ENCODE assay signal across 11 cellular contexts in the genomic region with DNA sequence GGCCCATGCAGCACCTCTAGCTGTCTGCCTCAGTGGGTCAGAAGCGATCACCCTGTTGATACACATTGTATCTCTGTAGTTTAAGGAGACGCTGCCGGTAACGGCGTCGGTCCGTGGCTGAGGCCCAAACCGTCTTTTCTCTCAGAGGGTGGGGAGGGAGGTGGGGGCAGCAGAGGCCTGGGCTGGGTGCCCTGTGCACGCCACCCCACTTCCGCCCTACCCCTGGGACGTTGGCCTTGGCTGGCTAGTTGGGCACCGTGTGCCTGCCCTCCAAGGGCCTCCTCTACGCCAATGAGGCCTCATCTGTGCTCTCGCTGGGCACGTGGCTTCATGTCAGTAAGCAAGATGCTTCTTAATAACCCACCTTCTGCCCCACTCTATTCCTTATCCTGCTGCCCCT. TPM values are rescaled to one million over a fixed set of nuclear protein-coding genes. Genes with fewer than 3 reads are reported as not detected.
DNase-seq lines count a peak whose midpoint lies in the region; ATAC-seq and TF ChIP-seq lines count a peak whose summit lies in the region.
"Had no signal": no experiment of that assay in that cellular context is flagged by ENCODE, and none has a peak within 500 bp of the region (broad histone marks: within the 10 kb centered on the region; RNA-seq: fewer than 3 reads in every experiment).

No MANE protein-coding gene starts in this region.

- H4K20me1 ChIP-seq in H9 (ENCODE audit: control insufficient read depth, insufficient read depth, insufficient read length): no peaks in the 10 kb centered on the region
- H4K20me1 ChIP-seq in OCI-LY7 (ENCODE audit: insufficient read depth, low read length): no peaks in the 10 kb centered on the region

- WGBS in H9 (ENCODE audit: extremely low coverage, insufficient read length, low lambda C conversion rate): no CpG with 5 or more reads among the region's 15 CpGs
- WGBS in sigmoid colon, 2 donors: 83 to 90% methylated on average over 15 of the region's 15 CpGs

- CTCF ChIA-PET in CD8-positive, alpha-beta T cell (lab: Charles Lee): interaction anchor here (5.0 to 12.1 kb wide), 3 partner anchors 9 to 198 kb away, joined by 31 to 559 read pairs (median 187); a partner anchor contains a TSS
- CTCF ChIA-PET in OCI-LY7 (lab: Charles Lee; ENCODE audit: unreplicated experiment): no interaction called here

- no peak overlapping the region for H2BK120ac ChIP-seq in H9 (ENCODE audit: low read depth, low read length, poor library complexity, severe bottlenecking)

- H3K27ac ChIP-seq in CD8-positive, alpha-beta T cell (ENCODE audit: low read depth, low read length): no peak overlapping the region
- H3K27ac ChIP-seq in H9 (ENCODE audit: insufficient read length, low read depth, low read length): no peak overlapping the region
- peak overlapping the region in 3 of 4 donors; percentile 72 to 79 (median 75) for H3K27ac ChIP-seq in sigmoid colon
- no peak overlapping the region for H3K27ac ChIP-seq in OCI-LY7 (ENCODE audit: low read depth, low read length, poor library complexity, severe bottlenecking)
- H3K27ac ChIP-seq: cardiac muscle cell had no signal

- H2AK5ac ChIP-seq in H9 (ENCODE audit: insufficient read length, low read length): no peak overlapping the region

- no TSS peak for BruUV-seq in OCI-LY7 (replicated peaks; lab: Mats Ljungman, UMichigan)

- no peak for TF ChIP-seq CTCF in CD8-positive, alpha-beta T cell (IDR thresholded peaks at IDR 0.05)
- TF ChIP-seq CTCF in H9 (conservative IDR thresholded peaks at IDR 0.05): no peak
- no peak for TF ChIP-seq CTCF in sigmoid colon (IDR thresholded peaks at IDR 0.05)
- no peak for TF ChIP-seq CTCF in OCI-LY7 (conservative IDR thresholded peaks at IDR 0.05; ENCODE audit: low read length)

- no peak overlapping the region for H4K5ac ChIP-seq in H9 (ENCODE audit: insufficient read length, low read depth, low read length)

- H3K9ac ChIP-seq in H9 (ENCODE audit: extremely low read depth, insufficient read length, low read length): no peak overlapping the region

- intact Hi-C loops in CD8-positive, alpha-beta T cell (cut with DNase I, micrococcal nuclease): no loop called here
- intact Hi-C loops in dendritic cell treated with granulocyte-macrophage colony-stimulating factor and Interleukin-4, amounts not matched to agents 40 ng/mL and 50 ng/mL, for 4 days (cut with micrococcal nuclease): no loop called here
- intact Hi-C loops in sigmoid colon (cut with DNase I): no loop called here
- intact Hi-C loops in OCI-LY7 (cut with micrococcal nuclease; ENCODE audit: unreplicated experiment): no loop called here

- H3K79me1 ChIP-seq in H9 (ENCODE audit: insufficient read depth, low read depth, low read length, poor library complexity, severe bottlenecking): no peaks in the 10 kb centered on the region

- no peak for TF ChIP-seq POLR2A in sigmoid colon (IDR thresholded peaks at IDR 0.05)

- no peaks in the 10 kb centered on the region for H3K9me3 ChIP-seq in CD8-positive, alpha-beta T cell (ENCODE audit: low read length)
- H3K9me3 ChIP-seq in H9 (ENCODE audit: control insufficient read depth, low read depth, low read length) (no peaks in the 10 kb centered on the region), sigmoid colon (no peaks in the 10 kb centered on the region), OCI-LY7 (ENCODE audit: low read length) (no peaks in the 10 kb centered on the region)

- no peak overlapping the region for H3T11ph ChIP-seq in H9 (ENCODE audit: low read length)

- H3K27ac Mint-ChIP-seq in CD8-positive, alpha-beta T cell: peak overlapping the region; percentile 27
- H3K27ac Mint-ChIP-seq in H9: peak overlapping the region in 2 of 3 experiments; percentile 59 to 64; a peak in 2 of 7 replicates
- H3K27ac Mint-ChIP-seq in dendritic cell treated with granulocyte-macrophage colony-stimulating factor and Interleukin-4, amounts not matched to agents 40 ng/mL and 50 ng/mL, for 4 days: peak overlapping the region; percentile 92

- no peaks in the 10 kb centered on the region for H3K9me2 ChIP-seq in OCI-LY7 (ENCODE audit: insufficient read depth, low read length)

- H3K4me3 Mint-ChIP-seq in CD8-positive, alpha-beta T cell: no peak overlapping the region
- H3K4me3 Mint-ChIP-seq in H9: no peak overlapping the region
- no peak overlapping the region for H3K4me3 Mint-ChIP-seq in dendritic cell treated with granulocyte-macrophage colony-stimulating factor and Interleukin-4, amounts not matched to agents 40 ng/mL and 50 ng/mL, for 4 days

- H3K9me3 Mint-ChIP-seq in CD8-positive, alpha-beta T cell: no peaks in the 10 kb centered on the region
- H3K9me3 Mint-ChIP-seq in H9: no peaks in the 10 kb centered on the region
- no peaks in the 10 kb centered on the region for H3K9me3 Mint-ChIP-seq in dendritic cell treated with granulocyte-macrophage colony-stimulating factor and Interleukin-4, amounts not matched to agents 40 ng/mL and 50 ng/mL, for 4 days

- no peak overlapping the region for H3K56ac ChIP-seq in H9 (ENCODE audit: insufficient read length, low read depth, low read length)

- no peak overlapping the region for H2BK15ac ChIP-seq in H9 (ENCODE audit: low read depth, low read length)

- peaks cover 35% of the 10 kb centered on the region for H3K36me3 ChIP-seq in CD8-positive, alpha-beta T cell (ENCODE audit: insufficient read depth, low read length)
- H3K36me3 ChIP-seq in sigmoid colon: peaks cover 20 to 51% (median 42%) of the 10 kb centered on the region in 4 donors
- H3K36me3 ChIP-seq in OCI-LY7 (ENCODE audit: insufficient read depth, low read length): peaks cover 67% of the 10 kb centered on the region

- H3K4ac ChIP-seq in H9 (ENCODE audit: low read depth, low read length): no peak overlapping the region

- no peak overlapping the region for H2BK12ac ChIP-seq in H9 (ENCODE audit: insufficient read length, low read depth, low read length)

- peaks cover 38% of the 10 kb centered on the region for H3K4me1 Mint-ChIP-seq in CD8-positive, alpha-beta T cell (ENCODE audit: low read depth)
- H3K4me1 Mint-ChIP-seq in H9: peaks cover 4 to 23% of the 10 kb centered on the region in 2 experiments; a peak in 3 of 4 replicates
- peaks cover 99% of the 10 kb centered on the region for H3K4me1 Mint-ChIP-seq in dendritic cell treated with granulocyte-macrophage colony-stimulating factor and Interleukin-4, amounts not matched to agents 40 ng/mL and 50 ng/mL, for 4 days (ENCODE audit: low read depth)

- no peaks in the 10 kb centered on the region for H3K27me3 Mint-ChIP-seq in CD8-positive, alpha-beta T cell (ENCODE audit: low read depth)
- no peaks in the 10 kb centered on the region; the same call in 1 of the 2 replicates for H3K27me3 Mint-ChIP-seq in H9 (ENCODE audit: low read depth)
- H3K27me3 Mint-ChIP-seq in dendritic cell treated with granulocyte-macrophage colony-stimulating factor and Interleukin-4, amounts not matched to agents 40 ng/mL and 50 ng/mL, for 4 days: no peaks in the 10 kb centered on the region

- no peak overlapping the region for H3K23ac ChIP-seq in H9 (ENCODE audit: insufficient read length, low read depth, low read length)

- H3K18ac ChIP-seq in H9 (ENCODE audit: insufficient read length, low read depth, low read length): no peak overlapping the region

- no peak for DNase-seq in CD8-positive, alpha-beta T cell
- DNase-seq in H9: no peak
- no peak for DNase-seq in sigmoid colon
- DNase-seq in NCI-H2107 (lab: John Stamatoyannopoulos, UW): no peak
- DNase-seq in NCI-H1092 treated with DMSO at 0.1 percent for 48 hours (lab: John Stamatoyannopoulos, UW): no peak
- no peak for DNase-seq in OCI-LY7 (ENCODE audit: low spot score)
- DNase-seq: NCI-H2081 treated with DMSO at 0.1 percent for 48 hours, SW 1271 had no signal

- no peak overlapping the region for H3K4me3 ChIP-seq in CD8-positive, alpha-beta T cell (ENCODE audit: low read depth, low read length)
- no peak overlapping the region for H3K4me3 ChIP-seq in sigmoid colon
- no peak overlapping the region for H3K4me3 ChIP-seq in OCI-LY7 (ENCODE audit: low read depth, low read length, poor library complexity, severe bottlenecking)
- H3K4me3 ChIP-seq: cardiac muscle cell had no signal

- H3K23me2 ChIP-seq in H9 (ENCODE audit: insufficient read length, low read depth, low read length, poor library complexity, severe bottlenecking): no peaks in the 10 kb centered on the region

- H3K79me2 ChIP-seq in H9 (ENCODE audit: insufficient read depth, low read length) (no peaks in the 10 kb centered on the region), OCI-LY7 (ENCODE audit: insufficient read depth, low read depth, low read length) (peaks cover 12% of the 10 kb centered on the region; the same call in 1 of the 2 replicates)

- no peak overlapping the region for H3K4me2 ChIP-seq in H9 (ENCODE audit: insufficient read depth, insufficient read length, low read length)
- H3K4me2 ChIP-seq in OCI-LY7 (ENCODE audit: low read length): no peak overlapping the region

- no peak for ATAC-seq in CD8-positive, alpha-beta T cell
- ATAC-seq: esophagus mucosa had no signal

- H2BK20ac ChIP-seq in H9 (ENCODE audit: low read depth, low read length, poor library complexity, severe bottlenecking): no peak overlapping the region

- peaks cover 36% of the 10 kb centered on the region for H3K4me1 ChIP-seq in CD8-positive, alpha-beta T cell (ENCODE audit: insufficient read depth, low read length)
- H3K4me1 ChIP-seq in H9 (ENCODE audit: insufficient read depth, low read length): no peaks in the 10 kb centered on the region
- peaks cover 0 to 53% (median 46%) of the 10 kb centered on the region in 4 donors for H3K4me1 ChIP-seq in sigmoid colon
- peaks cover 28% of the 10 kb centered on the region for H3K4me1 ChIP-seq in OCI-LY7 (ENCODE audit: insufficient read depth, low read length, poor library complexity, severe bottlenecking)

- POLR2A ChIA-PET in CD8-positive, alpha-beta T cell (lab: Charles Lee): interaction anchor here (6.2 kb wide), 1 partner anchor 7 kb away, joined by 66 read pairs; a partner anchor contains a TSS
- POLR2A ChIA-PET in OCI-LY7 (lab: Charles Lee): interaction anchor here (0.5 kb wide), 1 partner anchor 205 kb away, joined by 4 read pairs; no protein-coding TSS in a partner anchor

- no peak overlapping the region for H4K8ac ChIP-seq in H9 (replicated peaks; ENCODE audit: insufficient read length, low read depth, low read length)

- no peak overlapping the region for H4K91ac ChIP-seq in H9 (ENCODE audit: insufficient read length, low read depth, low read length)

- TF ChIP-seq EP300 in sigmoid colon (IDR thresholded peaks at IDR 0.05): no peak

- H3K14ac ChIP-seq in H9 (ENCODE audit: insufficient read depth, low read length): no peak overlapping the region; the same call in 1 of the 2 replicates

- no peak overlapping the region for H2BK5ac ChIP-seq in H9 (ENCODE audit: insufficient read length, low read length)

- H3K27me3 ChIP-seq in CD8-positive, alpha-beta T cell (ENCODE audit: insufficient read depth, low read length): no peaks in the 10 kb centered on the region
- H3K27me3 ChIP-seq in H9 (ENCODE audit: insufficient read depth, low read length) (no peaks in the 10 kb centered on the region), sigmoid colon (no peaks in the 10 kb centered on the region)
- H3K27me3 ChIP-seq: cardiac muscle cell had no signal

- no peak overlapping the region for H2AFZ ChIP-seq in H9 (ENCODE audit: low read length)
- H2AFZ ChIP-seq in OCI-LY7 (ENCODE audit: low read length): no peak overlapping the region

- H3K36me3 Mint-ChIP-seq in CD8-positive, alpha-beta T cell: peaks cover 70% of the 10 kb centered on the region
- peaks cover 10 to 35% (median 19%) of the 10 kb centered on the region in 3 experiments; a peak in 6 of 7 replicates for H3K36me3 Mint-ChIP-seq in H9 (ENCODE audit: insufficient read depth in 1 of 3, low read depth in 3 of 3)
- H3K36me3 Mint-ChIP-seq in dendritic cell treated with granulocyte-macrophage colony-stimulating factor and Interleukin-4, amounts not matched to agents 40 ng/mL and 50 ng/mL, for 4 days (ENCODE audit: low read depth): peaks cover 69% of the 10 kb centered on the region

RNA-seq across cellular contexts. Expression of a gene that starts 9.4 kb away (rescaled TPM):
- total RNA-seq in CD8-positive, alpha-beta T cell: 100 to 1,000 TPM; 202 to 205 TPM
- total RNA-seq in H9 (2021): 6.7 and 6.8 TPM in 2 replicates
- total RNA-seq in sigmoid colon: 10 to 100 TPM in 1 of 4 donors, 1 to 10 TPM in 3; 7.4 to 25.8 (median 8.5) TPM
- polyA plus RNA-seq in sigmoid colon: 10 to 100 TPM; 14.4 to 72.4 (median 15.3) TPM
- total RNA-seq in OCI-LY7 (2014; rRNA removed; shearing (Covaris generic)): 11.2 and 20.7 TPM in 2 replicates
- 9.8 and 11.5 TPM in 2 replicates for total RNA-seq in OCI-LY7 (2022)

RNA-seq across cellular contexts. Expression of a gene that starts 30.8 kb away (rescaled TPM):
- total RNA-seq in CD8-positive, alpha-beta T cell: 10 to 100 TPM; 43.4 to 46.0 TPM
- 48.8 and 51.6 TPM in 2 replicates for total RNA-seq in H9 (2021)
- 10 to 100 TPM; 64.0 to 84.5 (median 79.9) TPM for total RNA-seq in sigmoid colon
- 10 to 100 TPM; 43.0 to 51.6 (median 50.5) TPM for polyA plus RNA-seq in sigmoid colon
- 74.3 and 121 TPM in 2 replicates for total RNA-seq in OCI-LY7 (2014; rRNA removed; shearing (Covaris generic))
- total RNA-seq in OCI-LY7 (2022): 69.8 and 73.8 TPM in 2 replicates

Comparison
In these comparisons a context has a peak if more than half of its experiments do, and no peak if none do; other contexts are left out.
1. H3K27ac ChIP-seq: peak in sigmoid colon (3 of 4); none in CD8-positive, alpha-beta T cell (single experiment), H9 (single experiment) and OCI-LY7 (single experiment).
2. H3K27ac Mint-ChIP-seq: peak in every context shown above with its lines; median percentile 92 in dendritic cell treated with granulocyte-macrophage colony-stimulating factor and Interleukin-4, amounts not matched to agents 40 ng/mL and 50 ng/mL, for 4 days; 62 in H9; 27 in CD8-positive, alpha-beta T cell.
3. RNA of a gene that starts 9.4 kb away (total RNA-seq): 202 to 205 TPM in CD8-positive, alpha-beta T cell; 9.8 to 20.7 TPM in OCI-LY7, 7.4 to 25.8 TPM in sigmoid colon and 6.7 to 6.8 TPM in H9; every median in the first group is over 4 times any median in the second.